In the genomic region with DNA sequence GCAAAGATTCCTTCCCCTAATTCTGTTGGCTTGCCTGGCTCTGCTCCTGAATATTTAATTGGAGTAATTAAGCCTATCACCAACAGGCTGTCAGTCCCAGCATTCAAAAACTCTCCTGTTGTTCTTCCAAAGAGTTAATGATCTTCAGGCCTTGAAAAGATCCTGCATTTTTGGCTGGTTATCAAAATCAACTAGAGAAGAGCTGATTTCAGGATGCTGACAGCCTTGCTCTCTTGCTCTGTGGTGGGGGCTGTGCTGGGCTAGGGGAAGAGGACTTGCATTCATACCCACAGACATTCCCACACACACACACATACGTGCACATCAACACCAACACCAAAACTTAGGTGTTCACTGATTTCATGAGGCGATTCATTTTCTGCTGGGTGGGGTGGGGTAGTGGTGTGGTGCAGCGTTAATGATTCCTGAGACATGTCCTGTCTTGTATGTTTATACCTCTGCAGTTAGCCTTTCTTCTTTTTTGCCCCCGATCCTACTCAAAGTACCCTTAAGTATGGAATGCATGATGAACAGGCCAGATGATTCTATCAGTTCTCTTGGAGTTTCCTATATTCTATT, we compare ENCODE assay signal across 1 cellular context.
TF ChIP-seq lines count a peak whose summit lies in the region.

No MANE protein-coding gene starts in this region.

TF ChIP-seq in K562, 482 proteins besides CTCF, POLR2A, EP300 and RAD21 (continued from another document):
- TF ChIP-seq, protein P1, sequence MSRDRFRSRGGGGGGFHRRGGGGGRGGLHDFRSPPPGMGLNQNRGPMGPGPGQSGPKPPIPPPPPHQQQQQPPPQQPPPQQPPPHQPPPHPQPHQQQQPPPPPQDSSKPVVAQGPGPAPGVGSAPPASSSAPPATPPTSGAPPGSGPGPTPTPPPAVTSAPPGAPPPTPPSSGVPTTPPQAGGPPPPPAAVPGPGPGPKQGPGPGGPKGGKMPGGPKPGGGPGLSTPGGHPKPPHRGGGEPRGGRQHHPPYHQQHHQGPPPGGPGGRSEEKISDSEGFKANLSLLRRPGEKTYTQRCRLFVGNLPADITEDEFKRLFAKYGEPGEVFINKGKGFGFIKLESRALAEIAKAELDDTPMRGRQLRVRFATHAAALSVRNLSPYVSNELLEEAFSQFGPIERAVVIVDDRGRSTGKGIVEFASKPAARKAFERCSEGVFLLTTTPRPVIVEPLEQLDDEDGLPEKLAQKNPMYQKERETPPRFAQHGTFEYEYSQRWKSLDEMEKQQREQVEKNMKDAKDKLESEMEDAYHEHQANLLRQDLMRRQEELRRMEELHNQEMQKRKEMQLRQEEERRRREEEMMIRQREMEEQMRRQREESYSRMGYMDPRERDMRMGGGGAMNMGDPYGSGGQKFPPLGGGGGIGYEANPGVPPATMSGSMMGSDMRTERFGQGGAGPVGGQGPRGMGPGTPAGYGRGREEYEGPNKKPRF (IDR thresholded peaks at IDR 0.05; ENCODE audit: low read depth, low read length), result no peak
